15 cellular contexts compared by ENCODE assay signal in genomic region chrX:154040863-154041262, GRCh38. TPM values are rescaled to one million over a fixed set of nuclear protein-coding genes. Genes with fewer than 3 reads are reported as not detected.
DNase-seq lines count a peak whose midpoint lies in the region; ATAC-seq and TF ChIP-seq lines count a peak whose summit lies in the region.
"Had no signal": no experiment of that assay in that cellular context is flagged by ENCODE, and none has a peak within 500 bp of the region (broad histone marks: within the 10 kb centered on the region; RNA-seq: fewer than 3 reads in every experiment).

No MANE protein-coding gene starts in this region.

- TF ChIP-seq CTCF in AG04450 (IDR thresholded peaks at IDR 0.05; ENCODE audit: low read depth, low read length): no peak
- no peak for TF ChIP-seq CTCF in HL-60 (IDR thresholded peaks at IDR 0.05; ENCODE audit: insufficient read depth, low read length)
- no peak for TF ChIP-seq CTCF in esophagus squamous epithelium (IDR thresholded peaks at IDR 0.05)
- TF ChIP-seq CTCF in gastrocnemius medialis (IDR thresholded peaks at IDR 0.05 in 4 of 5, conservative IDR thresholded peaks at IDR 0.05 in 1 of 5): no peak

- ATAC-seq in gastrocnemius medialis (peak; percentile 49 to 59), HG03439 (IDR thresholded peaks at IDR 0.05; ENCODE audit: unreplicated experiment) (no peak), GM18520 (IDR thresholded peaks at IDR 0.05; ENCODE audit: unreplicated experiment) (no peak)
- ATAC-seq: Panc1 had no signal

- H3K9me3 ChIP-seq in AG04450 (ENCODE audit: control insufficient read depth, insufficient read depth, low read length) (no peaks in the 10 kb centered on the region), esophagus squamous epithelium (no peaks in the 10 kb centered on the region), gastrocnemius medialis (no peaks in the 10 kb centered on the region)
- H3K9me3 ChIP-seq: BLaER1 had no signal

- no peak for TF ChIP-seq POLR2A in esophagus squamous epithelium (IDR thresholded peaks at IDR 0.05)
- TF ChIP-seq POLR2A in gastrocnemius medialis (IDR thresholded peaks at IDR 0.05): no peak

- H3K4me1 ChIP-seq in esophagus squamous epithelium (peaks cover 0 to 64% (median 19%) of the 10 kb centered on the region in 3 donors), gastrocnemius medialis (peaks cover 37 to 65% of the 10 kb centered on the region in 2 donors)

- H3K27ac ChIP-seq in AG04450 (ENCODE audit: low read depth, low read length): peak overlapping the region; percentile 73
- peak overlapping the region; percentile 85 for H3K27ac ChIP-seq in HL-60 (replicated peaks)
- H3K27ac ChIP-seq in esophagus squamous epithelium: peak overlapping the region in 3 of 4 donors; percentile 44 to 71 (median 62)
- H3K27ac ChIP-seq in gastrocnemius medialis: peak overlapping the region; percentile 50 to 89 (median 78)
- H3K27ac ChIP-seq: BLaER1 had no signal

- POLR2A ChIA-PET in AG04450 (lab: Yijun Ruan, JAX): interaction anchor here (1.0 to 1.3 kb wide), 4 partner anchors 19 to 27 kb away, joined by 3 to 4 read pairs (median 4); partner anchors contain the start of gene IRAK1

- H3K36me3 ChIP-seq in esophagus squamous epithelium (no peaks in the 10 kb centered on the region), gastrocnemius medialis (no peaks in the 10 kb centered on the region)

- H3K4me3 ChIP-seq in AG04450 (ENCODE audit: low read depth, low read length) (no peak overlapping the region), HL-60 (replicated peaks; ENCODE audit: insufficient read depth, low read length) (no peak overlapping the region), esophagus squamous epithelium (no peak overlapping the region), gastrocnemius medialis (no peak overlapping the region)
- H3K4me3 ChIP-seq: BLaER1 had no signal

- intact Hi-C loops in esophagus squamous epithelium (cut with DNase I): no loop called here
- intact Hi-C loops in gastrocnemius medialis (cut with DNase I; ENCODE audit: low total_unique reads): loop anchor here (10.0 kb wide), 1 partner anchor 336 kb away; no protein-coding TSS in a partner anchor

- no peaks in the 10 kb centered on the region for H3K27me3 ChIP-seq in AG04450 (ENCODE audit: control insufficient read depth, insufficient read depth, low read length)
- no peaks in the 10 kb centered on the region for H3K27me3 ChIP-seq in HL-60 (ENCODE audit: insufficient read depth, poor library complexity, severe bottlenecking)
- H3K27me3 ChIP-seq in esophagus squamous epithelium: no peaks in the 10 kb centered on the region
- no peaks in the 10 kb centered on the region for H3K27me3 ChIP-seq in gastrocnemius medialis

- WGBS in esophagus squamous epithelium, 2 donors: 77% methylated on average over 13 of the region's 13 CpGs

- CTCF ChIA-PET in AG04450 (lab: Charles Lee): interaction anchor here (0.8 kb wide), 1 partner anchor 333 kb away, joined by 3 read pairs; no protein-coding TSS in a partner anchor

- in situ Hi-C loops in gastrocnemius medialis (cut with MboI; ENCODE audit: low sequenced_read_pairs in 4 of 4): no loop called here

- DNase-seq in AG04450 (ENCODE audit: low read depth, low spot score): no peak
- DNase-seq in HL-60 (ENCODE audit: low read depth in 1 of 2, low spot score in 1 of 2): no peak
- no peak for DNase-seq in esophagus squamous epithelium (lab: John Stamatoyannopoulos, UW)
- peak in 1 of 2 donors; percentile 42 for DNase-seq in gastrocnemius medialis
- DNase-seq in stimulated activated CD4-positive, alpha-beta T cell treated with anti-CD3 and anti-CD28 coated beads, Interleukin-15, amount 100 ng/mL, for 24 hours: no peak
- no peak for DNase-seq in NCI-H187 (lab: John Stamatoyannopoulos, UW)
- DNase-seq: caudate nucleus, KBM-7, NCI-H1417, NCI-H446 treated with DMSO at 0.1 percent for 48 hours, occipital lobe had no signal

RNA-seq across cellular contexts. Expression of gene IRAK1, which starts 21.2 kb away (rescaled TPM):
- 31.6 and 36.7 TPM in 2 replicates for polyA plus RNA-seq in AG04450 (2011; rRNA removed)
- 44.3 and 66.0 TPM in 2 replicates for polyA minus RNA-seq in AG04450 (2011; rRNA and poly(A)+ RNA removed)
- 100 to 1,000 TPM in 2 of 4 donors, 10 to 100 TPM in 2; 73.5 to 117 (median 96.8) TPM for total RNA-seq in esophagus squamous epithelium
- 100 to 1,000 TPM in 3 of 4 donors, 10 to 100 TPM in 1; 73.9 to 157 (median 115) TPM for total RNA-seq in gastrocnemius medialis

RNA-seq across cellular contexts. Expression of gene MECP2, which starts 56.7 kb away (rescaled TPM):
- 12.4 and 12.8 TPM in 2 replicates for polyA plus RNA-seq in AG04450 (2011; rRNA removed)
- polyA minus RNA-seq in AG04450 (2011; rRNA and poly(A)+ RNA removed): 16.0 and 18.0 TPM in 2 replicates
- 10 to 100 TPM; 17.7 to 38.7 (median 25.4) TPM for total RNA-seq in esophagus squamous epithelium
- total RNA-seq in gastrocnemius medialis: 10 to 100 TPM; 39.0 to 63.2 (median 45.2) TPM

Comparison
In these comparisons a context has a peak if more than half of its experiments do, and no peak if none do; other contexts are left out.
1. ATAC-seq: peak in gastrocnemius medialis (2 of 2); none in HG03439 (single experiment) and GM18520 (single experiment).
2. Peak in every context shown above with its lines, with median percentiles within 50 percentile points of each other: H3K27ac ChIP-seq.